Comparison of ENCODE assay signal across 1 cellular context in genomic region chr11:75420224-75421034, GRCh38.
TF ChIP-seq lines count a peak whose summit lies in the region.

No MANE protein-coding gene starts in this region.

TF ChIP-seq in GM23338, 12 proteins besides CTCF, POLR2A, EP300 and RAD21 (continued from another document):
- TF ChIP-seq, protein P1, sequence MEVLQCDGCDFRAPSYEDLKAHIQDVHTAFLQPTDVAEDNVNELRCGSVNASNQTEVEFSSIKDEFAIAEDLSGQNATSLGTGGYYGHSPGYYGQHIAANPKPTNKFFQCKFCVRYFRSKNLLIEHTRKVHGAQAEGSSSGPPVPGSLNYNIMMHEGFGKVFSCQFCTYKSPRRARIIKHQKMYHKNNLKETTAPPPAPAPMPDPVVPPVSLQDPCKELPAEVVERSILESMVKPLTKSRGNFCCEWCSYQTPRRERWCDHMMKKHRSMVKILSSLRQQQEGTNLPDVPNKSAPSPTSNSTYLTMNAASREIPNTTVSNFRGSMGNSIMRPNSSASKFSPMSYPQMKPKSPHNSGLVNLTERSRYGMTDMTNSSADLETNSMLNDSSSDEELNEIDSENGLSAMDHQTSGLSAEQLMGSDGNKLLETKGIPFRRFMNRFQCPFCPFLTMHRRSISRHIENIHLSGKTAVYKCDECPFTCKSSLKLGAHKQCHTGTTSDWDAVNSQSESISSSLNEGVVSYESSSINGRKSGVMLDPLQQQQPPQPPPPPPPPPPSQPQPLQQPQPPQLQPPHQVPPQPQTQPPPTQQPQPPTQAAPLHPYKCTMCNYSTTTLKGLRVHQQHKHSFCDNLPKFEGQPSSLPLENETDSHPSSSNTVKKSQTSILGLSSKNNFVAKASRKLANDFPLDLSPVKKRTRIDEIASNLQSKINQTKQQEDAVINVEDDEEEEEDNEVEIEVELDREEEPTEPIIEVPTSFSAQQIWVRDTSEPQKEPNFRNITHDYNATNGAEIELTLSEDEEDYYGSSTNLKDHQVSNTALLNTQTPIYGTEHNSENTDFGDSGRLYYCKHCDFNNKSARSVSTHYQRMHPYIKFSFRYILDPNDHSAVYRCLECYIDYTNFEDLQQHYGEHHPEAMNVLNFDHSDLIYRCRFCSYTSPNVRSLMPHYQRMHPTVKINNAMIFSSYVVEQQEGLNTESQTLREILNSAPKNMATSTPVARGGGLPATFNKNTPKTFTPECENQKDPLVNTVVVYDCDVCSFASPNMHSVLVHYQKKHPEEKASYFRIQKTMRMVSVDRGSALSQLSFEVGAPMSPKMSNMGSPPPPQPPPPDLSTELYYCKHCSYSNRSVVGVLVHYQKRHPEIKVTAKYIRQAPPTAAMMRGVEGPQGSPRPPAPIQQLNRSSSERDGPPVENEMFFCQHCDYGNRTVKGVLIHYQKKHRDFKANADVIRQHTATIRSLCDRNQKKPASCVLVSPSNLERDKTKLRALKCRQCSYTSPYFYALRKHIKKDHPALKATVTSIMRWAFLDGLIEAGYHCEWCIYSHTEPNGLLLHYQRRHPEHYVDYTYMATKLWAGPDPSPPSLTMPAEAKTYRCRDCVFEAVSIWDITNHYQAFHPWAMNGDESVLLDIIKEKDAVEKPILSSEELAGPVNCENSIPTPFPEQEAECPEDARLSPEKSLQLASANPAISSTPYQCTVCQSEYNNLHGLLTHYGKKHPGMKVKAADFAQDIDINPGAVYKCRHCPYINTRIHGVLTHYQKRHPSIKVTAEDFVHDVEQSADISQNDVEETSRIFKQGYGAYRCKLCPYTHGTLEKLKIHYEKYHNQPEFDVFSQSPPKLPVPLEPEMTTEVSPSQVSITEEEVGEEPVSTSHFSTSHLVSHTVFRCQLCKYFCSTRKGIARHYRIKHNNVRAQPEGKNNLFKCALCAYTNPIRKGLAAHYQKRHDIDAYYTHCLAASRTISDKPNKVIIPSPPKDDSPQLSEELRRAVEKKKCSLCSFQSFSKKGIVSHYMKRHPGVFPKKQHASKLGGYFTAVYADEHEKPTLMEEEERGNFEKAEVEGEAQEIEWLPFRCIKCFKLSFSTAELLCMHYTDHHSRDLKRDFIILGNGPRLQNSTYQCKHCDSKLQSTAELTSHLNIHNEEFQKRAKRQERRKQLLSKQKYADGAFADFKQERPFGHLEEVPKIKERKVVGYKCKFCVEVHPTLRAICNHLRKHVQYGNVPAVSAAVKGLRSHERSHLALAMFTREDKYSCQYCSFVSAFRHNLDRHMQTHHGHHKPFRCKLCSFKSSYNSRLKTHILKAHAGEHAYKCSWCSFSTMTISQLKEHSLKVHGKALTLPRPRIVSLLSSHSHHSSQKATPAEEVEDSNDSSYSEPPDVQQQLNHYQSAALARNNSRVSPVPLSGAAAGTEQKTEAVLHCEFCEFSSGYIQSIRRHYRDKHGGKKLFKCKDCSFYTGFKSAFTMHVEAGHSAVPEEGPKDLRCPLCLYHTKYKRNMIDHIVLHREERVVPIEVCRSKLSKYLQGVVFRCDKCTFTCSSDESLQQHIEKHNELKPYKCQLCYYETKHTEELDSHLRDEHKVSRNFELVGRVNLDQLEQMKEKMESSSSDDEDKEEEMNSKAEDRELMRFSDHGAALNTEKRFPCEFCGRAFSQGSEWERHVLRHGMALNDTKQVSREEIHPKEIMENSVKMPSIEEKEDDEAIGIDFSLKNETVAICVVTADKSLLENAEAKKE (CRISPR knock-in tag; IDR thresholded peaks at IDR 0.05): no peak
- TF ChIP-seq NANOG (IDR thresholded peaks at IDR 0.05; ENCODE audit: borderline replicate concordance): no peak
